Comparison of ENCODE assay signal across 9 cellular contexts in genomic region chr16:56617212-56618085, GRCh38. TPM values are rescaled to one million over a fixed set of nuclear protein-coding genes. Genes with fewer than 3 reads are reported as not detected.
DNase-seq lines count a peak whose midpoint lies in the region; ATAC-seq and TF ChIP-seq lines count a peak whose summit lies in the region.
"Had no signal": no experiment of that assay in that cellular context is flagged by ENCODE, and none has a peak within 500 bp of the region (broad histone marks: within the 10 kb centered on the region; RNA-seq: fewer than 3 reads in every experiment).

No MANE protein-coding gene starts in this region.

- H3K4me3 Mint-ChIP-seq in activated T-helper 1 cell treated with anti-CD3 and anti-CD28 coated beads, Interleukin-12 subunit alpha, Interleukin-12 subunit beta, Interleukin-2, Interleukin-4 antibody, amounts not matched to agents 30 ng/mL and 10 ng/mL and 1 ng/mL, durations not matched to agents 14 hours and 24 hours and 36 hours, result peak overlapping the region; percentile 82

- 4% methylated on average over 41 of the region's 41 CpGs for WGBS in urinary bladder

- peaks cover 39% of the 10 kb centered on the region for H3K4me1 Mint-ChIP-seq in activated T-helper 1 cell treated with anti-CD3 and anti-CD28 coated beads, Interleukin-12 subunit alpha, Interleukin-12 subunit beta, Interleukin-2, Interleukin-4 antibody, amounts not matched to agents 30 ng/mL and 10 ng/mL and 1 ng/mL, durations not matched to agents 14 hours and 24 hours and 36 hours (ENCODE audit: low read depth)

- peak; percentile 65 for DNase-seq in activated T-helper 1 cell treated with anti-CD3 and anti-CD28 coated beads, Interleukin-12 subunit alpha, Interleukin-12 subunit beta, Interleukin-2, Interleukin-4 antibody, amounts not matched to agents 30 ng/mL and 10 ng/mL and 1 ng/mL, durations not matched to agents 14 hours and 24 hours and 36 hours (ENCODE audit: low spot score)
- DNase-seq in fibroblast of villous mesenchyme (ENCODE audit: low read depth) (peak; percentile 75), HUDEP-2 (lab: John Stamatoyannopoulos, UW; ENCODE audit: unreplicated experiment in 76 of 76) (no peak)

- no peaks in the 10 kb centered on the region for H3K79me2 ChIP-seq in neural cell (replicated peaks; ENCODE audit: insufficient read depth, low read length)

- TF ChIP-seq RAD21 in neural cell (conservative IDR thresholded peaks at IDR 0.05), result no peak

- H3K9me2 ChIP-seq in neural cell (ENCODE audit: insufficient read depth, low read length), result no peaks in the 10 kb centered on the region

- no peaks in the 10 kb centered on the region for H3K4me1 ChIP-seq in urinary bladder (ENCODE audit: insufficient read depth)

- H3K27ac Mint-ChIP-seq in activated T-helper 1 cell treated with anti-CD3 and anti-CD28 coated beads, Interleukin-12 subunit alpha, Interleukin-12 subunit beta, Interleukin-2, Interleukin-4 antibody, amounts not matched to agents 30 ng/mL and 10 ng/mL and 1 ng/mL, durations not matched to agents 14 hours and 24 hours and 36 hours, result peak overlapping the region; percentile 63

- no peaks in the 10 kb centered on the region for H3K9me3 ChIP-seq in neural cell (ENCODE audit: low read length)

- no peaks in the 10 kb centered on the region for H4K20me1 ChIP-seq in neural cell (ENCODE audit: insufficient read depth)

- no peak overlapping the region for H3K4me2 ChIP-seq in neural cell (ENCODE audit: low read length)

- TF ChIP-seq CTCF in fibroblast of villous mesenchyme (IDR thresholded peaks at IDR 0.05; ENCODE audit: insufficient read depth, low read depth, low read length) (no peak), neural cell (IDR thresholded peaks at IDR 0.05; ENCODE audit: poor library complexity, severe bottlenecking) (no peak)

- ATAC-seq in HG03354 (IDR thresholded peaks at IDR 0.05; ENCODE audit: poor library complexity, severe bottlenecking, unreplicated experiment), result peak; percentile 56
- ATAC-seq in GM18867 (IDR thresholded peaks at IDR 0.05; ENCODE audit: unreplicated experiment), result no peak
- ATAC-seq in HG03108 (IDR thresholded peaks at IDR 0.05; ENCODE audit: unreplicated experiment), result no peak
- ATAC-seq: K562 had no signal

- H3K27me3 Mint-ChIP-seq in activated T-helper 1 cell treated with anti-CD3 and anti-CD28 coated beads, Interleukin-12 subunit alpha, Interleukin-12 subunit beta, Interleukin-2, Interleukin-4 antibody, amounts not matched to agents 30 ng/mL and 10 ng/mL and 1 ng/mL, durations not matched to agents 14 hours and 24 hours and 36 hours (ENCODE audit: insufficient read depth), result peaks cover 6% of the 10 kb centered on the region

- peak overlapping the region; percentile 45 for H3K4me3 ChIP-seq in fibroblast of villous mesenchyme (ENCODE audit: low read depth, low read length)
- peak overlapping the region; percentile 57 for H3K4me3 ChIP-seq in neural cell (ENCODE audit: low read length)
- peak overlapping the region; percentile 22 for H3K4me3 ChIP-seq in urinary bladder (ENCODE audit: low read depth, low read length)
- H3K4me3 ChIP-seq: K562 had no signal

- TF ChIP-seq EP300 in neural cell (conservative IDR thresholded peaks at IDR 0.05; ENCODE audit: poor library complexity, severe bottlenecking), result no peak

- no peak overlapping the region for H2AFZ ChIP-seq in neural cell (ENCODE audit: low read depth, low read length)

- H3K27me3 ChIP-seq in neural cell (ENCODE audit: insufficient read depth, low read depth, low read length), result peaks cover 65% of the 10 kb centered on the region

- no peaks in the 10 kb centered on the region for H3K36me3 Mint-ChIP-seq in activated T-helper 1 cell treated with anti-CD3 and anti-CD28 coated beads, Interleukin-12 subunit alpha, Interleukin-12 subunit beta, Interleukin-2, Interleukin-4 antibody, amounts not matched to agents 30 ng/mL and 10 ng/mL and 1 ng/mL, durations not matched to agents 14 hours and 24 hours and 36 hours (ENCODE audit: low read depth)

- intact Hi-C loops in activated T-helper 1 cell treated with anti-CD3 and anti-CD28 coated beads, Interleukin-12 subunit alpha, Interleukin-12 subunit beta, Interleukin-2, Interleukin-4 antibody, amounts not matched to agents 30 ng/mL and 10 ng/mL and 1 ng/mL, durations not matched to agents 14 hours and 24 hours and 36 hours (cut with micrococcal nuclease), result loop anchor here (1.0 to 10.0 kb wide), 3 partner anchors 8 to 427 kb away; partner anchors contain the start of gene MT1E

- H3F3A ChIP-seq in neural cell (ENCODE audit: insufficient read depth, low read length, poor library complexity, severe bottlenecking), result no peaks in the 10 kb centered on the region

- H3K27ac ChIP-seq in neural cell (ENCODE audit: low read length), result no peak overlapping the region
- peak overlapping the region; percentile 12 for H3K27ac ChIP-seq in urinary bladder (ENCODE audit: low read depth)

- no peaks in the 10 kb centered on the region for H3K9me3 Mint-ChIP-seq in activated T-helper 1 cell treated with anti-CD3 and anti-CD28 coated beads, Interleukin-12 subunit alpha, Interleukin-12 subunit beta, Interleukin-2, Interleukin-4 antibody, amounts not matched to agents 30 ng/mL and 10 ng/mL and 1 ng/mL, durations not matched to agents 14 hours and 24 hours and 36 hours

- H3K9ac ChIP-seq in neural cell (ENCODE audit: low read length), result no peak overlapping the region

- H3K36me3 ChIP-seq in neural cell (ENCODE audit: insufficient read depth, low read length), result no peaks in the 10 kb centered on the region
- no peaks in the 10 kb centered on the region for H3K36me3 ChIP-seq in urinary bladder (ENCODE audit: insufficient read depth)

TF ChIP-seq in neural cell, 6 proteins besides CTCF, POLR2A, EP300 and RAD21 (continues in another document):
- no peak for TF ChIP-seq SMC3 (conservative IDR thresholded peaks at IDR 0.05; ENCODE audit: poor library complexity)
- TF ChIP-seq MXI1 (conservative IDR thresholded peaks at IDR 0.05; ENCODE audit: poor library complexity, severe bottlenecking), result no peak
- no peak for TF ChIP-seq REST (IDR thresholded peaks at IDR 0.05; ENCODE audit: borderline replicate concordance)

RNA-seq across cellular contexts. Expression of gene MT1E, which starts 8.1 kb away (rescaled TPM):
- total RNA-seq in activated T-helper 1 cell treated with anti-CD3 and anti-CD28 coated beads, Interleukin-12 subunit alpha, Interleukin-12 subunit beta, Interleukin-2, Interleukin-4 antibody, amounts not matched to agents 30 ng/mL and 10 ng/mL and 1 ng/mL, durations not matched to agents 14 hours and 24 hours and 36 hours, result 135 TPM in 2 replicates
- total RNA-seq in fibroblast of villous mesenchyme, result 21.6 and 108 TPM in 2 replicates
- polyA plus RNA-seq in neural cell, result not detected in 2 replicates
- not detected in 2 replicates for polyA minus RNA-seq in neural cell
- 14.7 TPM for total RNA-seq in urinary bladder
- polyA plus RNA-seq in urinary bladder, result 189 TPM

RNA-seq across cellular contexts. Expression of gene MT2A, which starts 9.1 kb away (rescaled TPM):
- total RNA-seq in activated T-helper 1 cell treated with anti-CD3 and anti-CD28 coated beads, Interleukin-12 subunit alpha, Interleukin-12 subunit beta, Interleukin-2, Interleukin-4 antibody, amounts not matched to agents 30 ng/mL and 10 ng/mL and 1 ng/mL, durations not matched to agents 14 hours and 24 hours and 36 hours, result 348 and 365 TPM in 2 replicates
- total RNA-seq in fibroblast of villous mesenchyme, result 21.2 and 76.0 TPM in 2 replicates
- not detected in 2 replicates for polyA plus RNA-seq in neural cell
- polyA minus RNA-seq in neural cell, result not detected in 2 replicates
- total RNA-seq in urinary bladder, result 8.2 TPM
- polyA plus RNA-seq in urinary bladder, result 890 TPM

RNA-seq across cellular contexts. Expression of gene MT1M, which starts 15.0 kb away (rescaled TPM):
- not detected in 2 replicates for total RNA-seq in activated T-helper 1 cell treated with anti-CD3 and anti-CD28 coated beads, Interleukin-12 subunit alpha, Interleukin-12 subunit beta, Interleukin-2, Interleukin-4 antibody, amounts not matched to agents 30 ng/mL and 10 ng/mL and 1 ng/mL, durations not matched to agents 14 hours and 24 hours and 36 hours
- total RNA-seq in fibroblast of villous mesenchyme (1.3 TPM in 1 of 2 replicates, not detected in the other), urinary bladder (0.48 TPM)
- polyA plus RNA-seq in neural cell (not detected in 2 replicates), urinary bladder (182 TPM)
- polyA minus RNA-seq in neural cell, result not detected in 2 replicates
- total RNA-seq: K562 had no signal
- polyA plus RNA-seq: K562 had no signal

RNA-seq across cellular contexts. Expression of gene MT1A, which starts 21.0 kb away (rescaled TPM):
- total RNA-seq in activated T-helper 1 cell treated with anti-CD3 and anti-CD28 coated beads, Interleukin-12 subunit alpha, Interleukin-12 subunit beta, Interleukin-2, Interleukin-4 antibody, amounts not matched to agents 30 ng/mL and 10 ng/mL and 1 ng/mL, durations not matched to agents 14 hours and 24 hours and 36 hours, result 0.60 and 4.1 TPM in 2 replicates
- 1.3 and 1.9 TPM in 2 replicates for total RNA-seq in fibroblast of villous mesenchyme
- polyA plus RNA-seq in neural cell, result not detected in 2 replicates
- not detected in 2 replicates for polyA minus RNA-seq in neural cell
- total RNA-seq in urinary bladder, result not detected
- polyA plus RNA-seq in urinary bladder, result 244 TPM
- total RNA-seq: K562 had no signal

RNA-seq across cellular contexts. Expression of gene MT3, which starts 28.1 kb away (rescaled TPM):
- 1.9 and 2.7 TPM in 2 replicates for total RNA-seq in activated T-helper 1 cell treated with anti-CD3 and anti-CD28 coated beads, Interleukin-12 subunit alpha, Interleukin-12 subunit beta, Interleukin-2, Interleukin-4 antibody, amounts not matched to agents 30 ng/mL and 10 ng/mL and 1 ng/mL, durations not matched to agents 14 hours and 24 hours and 36 hours
- total RNA-seq in fibroblast of villous mesenchyme (not detected in 2 replicates), urinary bladder (1.1 TPM)
- polyA plus RNA-seq in neural cell (1.9 and 8.2 TPM in 2 replicates), urinary bladder (8.7 TPM)
- 1.2 TPM in 1 of 2 replicates, not detected in the other for polyA minus RNA-seq in neural cell
- total RNA-seq: K562 had no signal
- polyA plus RNA-seq: K562 had no signal

Comparison
In these comparisons a context has a peak if more than half of its experiments do, and no peak if none do; other contexts are left out.
1. DNase-seq: peak in activated T-helper 1 cell treated with anti-CD3 and anti-CD28 coated beads, Interleukin-12 subunit alpha, Interleukin-12 subunit beta, Interleukin-2, Interleukin-4 antibody, amounts not matched to agents 30 ng/mL and 10 ng/mL and 1 ng/mL, durations not matched to agents 14 hours and 24 hours and 36 hours (single experiment) and fibroblast of villous mesenchyme (single experiment); none in HUDEP-2 (0 of 76).
2. Peak in every context shown above with its lines, with median percentiles within 50 percentile points of each other: H3K4me3 ChIP-seq.